In genomic region chr2:11155326-11156059, GRCh38 we compare ENCODE assay signal across 1 cellular context.
TF ChIP-seq lines count a peak whose summit lies in the region.

TSS of gene SLC66A3 (plus strand) at chr2:11155467. CDS start at chr2:11155547, 80 bp downstream.

TF ChIP-seq in HepG2, 621 proteins besides CTCF, POLR2A, EP300 and RAD21 (continued from another document and continues in another):
- TF ChIP-seq CREB3 (CRISPR knock-in tag; IDR thresholded peaks at IDR 0.05), result no peak
- TF ChIP-seq MYNN (CRISPR knock-in tag; IDR thresholded peaks at IDR 0.05; ENCODE audit: low read depth), result no peak
- TF ChIP-seq ZSCAN25 (CRISPR knock-in tag; IDR thresholded peaks at IDR 0.05), result no peak
- peak; percentile 96 for TF ChIP-seq ZNF670 (CRISPR knock-in tag; IDR thresholded peaks at IDR 0.05; ENCODE audit: borderline replicate concordance)
- TF ChIP-seq ZFP91 (CRISPR knock-in tag; IDR thresholded peaks at IDR 0.05; ENCODE audit: borderline replicate concordance), result peak; percentile 53; the same call in 1 of the 2 replicates
- peak; percentile 93 for TF ChIP-seq HNRNPLL (IDR thresholded peaks at IDR 0.05; ENCODE audit: low read depth, low read length, poor library complexity, severe bottlenecking)
- peak; percentile 95; the same call in 1 of the 2 replicates for TF ChIP-seq ZNF850 (CRISPR knock-in tag; conservative IDR thresholded peaks at IDR 0.05)
- 0 out of 2 replicates have a peak, but pooled peaks have one; percentile 53 for TF ChIP-seq ZNF136 (CRISPR knock-in tag; IDR thresholded peaks at IDR 0.05; ENCODE audit: low read depth)
- no peak for TF ChIP-seq MAFG (CRISPR knock-in tag; IDR thresholded peaks at IDR 0.05)
- peak in 1 of 2 experiments; percentile 52; a peak in 1 of 4 replicates for TF ChIP-seq KLF16 (CRISPR knock-in tag; IDR thresholded peaks at IDR 0.05)
- TF ChIP-seq ARID3A (IDR thresholded peaks at IDR 0.05; ENCODE audit: low read depth, low read length), result no peak
- TF ChIP-seq KLF15 (CRISPR knock-in tag; IDR thresholded peaks at IDR 0.05; ENCODE audit: borderline replicate concordance), result peak; percentile 81; the same call in 1 of the 2 replicates
- TF ChIP-seq UBTF (CRISPR knock-in tag; IDR thresholded peaks at IDR 0.05), result peak; percentile 98
- TF ChIP-seq ZNF512 (CRISPR knock-in tag; IDR thresholded peaks at IDR 0.05), result 0 out of 2 replicates have a peak, but pooled peaks have one; percentile 37
- TF ChIP-seq ISX (CRISPR knock-in tag; conservative IDR thresholded peaks at IDR 0.05), result no peak
- peak; percentile 58; the same call in 1 of the 2 replicates for TF ChIP-seq PITX1 (CRISPR knock-in tag; IDR thresholded peaks at IDR 0.05)
- TF ChIP-seq ZNF879 (CRISPR knock-in tag; IDR thresholded peaks at IDR 0.05), result no peak
- no peak for TF ChIP-seq POLR2AphosphoS2 (IDR thresholded peaks at IDR 0.05; ENCODE audit: low read depth, low read length)
- TF ChIP-seq PCBP2 (optimal IDR thresholded peaks at IDR 0.05; ENCODE audit: low read depth, low read length, poor library complexity, severe bottlenecking), result no peak
- no peak for TF ChIP-seq TCF12 (IDR thresholded peaks at IDR 0.05)
- TF ChIP-seq TCF12 (CRISPR knock-in tag; IDR thresholded peaks at IDR 0.05), result no peak
- TF ChIP-seq U2AF1 (optimal IDR thresholded peaks at IDR 0.05; ENCODE audit: low read depth, low read length), result peak; percentile 65
- no peak; the same call in 1 of the 2 replicates for TF ChIP-seq ZNF552 (CRISPR knock-in tag; IDR thresholded peaks at IDR 0.05; ENCODE audit: borderline replicate concordance)
- no peak for TF ChIP-seq NFE2 (CRISPR knock-in tag; IDR thresholded peaks at IDR 0.05)
- TF ChIP-seq CBX2 (IDR thresholded peaks at IDR 0.05; ENCODE audit: low read depth, low read length), result no peak
- 0 out of 2 replicates have a peak, but pooled peaks have one; percentile 19 for TF ChIP-seq CBX2 (CRISPR knock-in tag; IDR thresholded peaks at IDR 0.05; ENCODE audit: low read depth)
- TF ChIP-seq ZNF460 (CRISPR knock-in tag; IDR thresholded peaks at IDR 0.05; ENCODE audit: borderline replicate concordance), result no peak; the same call in 1 of the 2 replicates
- peak; percentile 69; the same call in 1 of the 2 replicates for TF ChIP-seq CBFB (CRISPR knock-in tag; IDR thresholded peaks at IDR 0.05)
- peak; percentile 100 for TF ChIP-seq MYPOP (CRISPR knock-in tag; IDR thresholded peaks at IDR 0.05)
- peak; percentile 34; the same call in 1 of the 2 replicates for TF ChIP-seq FOXA3 (CRISPR knock-in tag; IDR thresholded peaks at IDR 0.05)
- no peak for TF ChIP-seq CHD2 (IDR thresholded peaks at IDR 0.05; ENCODE audit: low read depth, low read length)
- peak; percentile 43; the same call in 1 of the 2 replicates for TF ChIP-seq ARID5B (CRISPR knock-in tag; IDR thresholded peaks at IDR 0.05)
- TF ChIP-seq ZBTB14 (CRISPR knock-in tag; IDR thresholded peaks at IDR 0.05), result peak; percentile 52; the same call in 1 of the 2 replicates
- TF ChIP-seq THAP11 (CRISPR knock-in tag; IDR thresholded peaks at IDR 0.05), result peak; percentile 64
- TF ChIP-seq YY1 (IDR thresholded peaks at IDR 0.05; ENCODE audit: insufficient read depth, insufficient replicate concordance, low read depth, low read length), result peak; percentile 64
- TF ChIP-seq ZSCAN21 (CRISPR knock-in tag; IDR thresholded peaks at IDR 0.05; ENCODE audit: borderline replicate concordance), result peak; percentile 31; the same call in 1 of the 2 replicates
- no peak for TF ChIP-seq ZNF484 (CRISPR knock-in tag; IDR thresholded peaks at IDR 0.05; ENCODE audit: borderline replicate concordance, low read depth)
- TF ChIP-seq ZNF589 (CRISPR knock-in tag; conservative IDR thresholded peaks at IDR 0.05), result no peak
- peak; percentile 67; the same call in 1 of the 2 replicates for TF ChIP-seq ZNF691 (CRISPR knock-in tag; IDR thresholded peaks at IDR 0.05; ENCODE audit: borderline replicate concordance, low read depth)
- no peak for TF ChIP-seq BATF2 (CRISPR knock-in tag; IDR thresholded peaks at IDR 0.05)
- peak; percentile 30; the same call in 1 of the 2 replicates for TF ChIP-seq PRMT3 (CRISPR knock-in tag; IDR thresholded peaks at IDR 0.05; ENCODE audit: borderline replicate concordance, low read depth)
- TF ChIP-seq POLR2AphosphoS5 (IDR thresholded peaks at IDR 0.05; ENCODE audit: low read depth, low read length), result 0 out of 2 replicates have a peak, but pooled peaks have one; percentile 38
- TF ChIP-seq HES4 (CRISPR knock-in tag; IDR thresholded peaks at IDR 0.05; ENCODE audit: borderline replicate concordance), result peak; percentile 93; the same call in 1 of the 2 replicates
- 0 out of 2 replicates have a peak, but pooled peaks have one; percentile 26 for TF ChIP-seq ZNF10 (CRISPR knock-in tag; IDR thresholded peaks at IDR 0.05; ENCODE audit: borderline replicate concordance, low read depth)
- no peak for TF ChIP-seq ZNF430 (CRISPR knock-in tag; IDR thresholded peaks at IDR 0.05)
- TF ChIP-seq ZNF605 (CRISPR knock-in tag; IDR thresholded peaks at IDR 0.05), result peak; percentile 85
- TF ChIP-seq ZSCAN30 (CRISPR knock-in tag; IDR thresholded peaks at IDR 0.05), result no peak; the same call in 1 of the 2 replicates
- TF ChIP-seq PTBP1 (IDR thresholded peaks at IDR 0.05; ENCODE audit: low read depth, low read length, poor library complexity, severe bottlenecking), result no peak
- no peak for TF ChIP-seq ZMAT5 (CRISPR knock-in tag; IDR thresholded peaks at IDR 0.05; ENCODE audit: borderline replicate concordance, low read depth)
- no peak for TF ChIP-seq NR2F2 (IDR thresholded peaks at IDR 0.05; ENCODE audit: borderline replicate concordance, low read depth)
